Comparison of ENCODE assay signal across 8 cellular contexts in genomic region chr5:83076742-83077661, GRCh38. TPM values are rescaled to one million over a fixed set of nuclear protein-coding genes. Genes with fewer than 3 reads are reported as not detected.
DNase-seq lines count a peak whose midpoint lies in the region; ATAC-seq, FAIRE-seq and TF ChIP-seq lines count a peak whose summit lies in the region.

A gene with protein sequence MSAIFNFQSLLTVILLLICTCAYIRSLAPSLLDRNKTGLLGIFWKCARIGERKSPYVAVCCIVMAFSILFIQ (minus strand): TSS chr5:83077394. CDS start chr5:83077323, 71 bp downstream.
TSS of gene XRCC4 (plus strand) at chr5:83077547. CDS start at chr5:83104920, 27,373 bp downstream.

- H4K8ac ChIP-seq in trophoblast cell (ENCODE audit: low read depth, low read length), result peak within 1 kb of the TSS; percentile 100

- CTCF ChIA-PET in T-cell (lab: Charles Lee), result interaction anchor here in 1 of 2 donors (0.7 kb wide), 1 partner anchor 9 kb away, joined by 3 read pairs; no protein-coding TSS in a partner anchor

- TF ChIP-seq POLR2A in GM12891 (IDR thresholded peaks at IDR 0.05; ENCODE audit: low read depth, low read length) (peak; percentile 95), transverse colon (IDR thresholded peaks at IDR 0.05) (peak; percentile 88)

- H2BK120ac ChIP-seq in trophoblast cell (ENCODE audit: insufficient read depth, low read length, poor library complexity), result peak within 1 kb of the TSS; percentile 93

- peak within 1 kb of the TSS; percentile 99 for H2AFZ ChIP-seq in trophoblast cell (ENCODE audit: insufficient read depth, low read length, poor library complexity)

- H3K4me1 ChIP-seq in trophoblast cell (ENCODE audit: control insufficient read depth in 1 of 2, insufficient read depth in 2 of 2, low read length in 2 of 2) (no peaks in the 10 kb centered on the region), transverse colon (peaks cover 3 to 24% (median 13%) of the 10 kb centered on the region in 4 donors)

- H3K27me3 Mint-ChIP-seq in T-cell, result no peaks in the 10 kb centered on the region

- H2BK12ac ChIP-seq in trophoblast cell (ENCODE audit: low read length), result peak within 1 kb of the TSS; percentile 30

- peak within 1 kb of the TSS; percentile 100 for H4K12ac ChIP-seq in trophoblast cell (ENCODE audit: low read depth, low read length)

- H3K9me3 Mint-ChIP-seq in T-cell, result no peaks in the 10 kb centered on the region

- H4K91ac ChIP-seq in trophoblast cell (ENCODE audit: low read depth, low read length), result peak within 1 kb of the TSS; percentile 99

- H2BK5ac ChIP-seq in trophoblast cell (ENCODE audit: low read depth, low read length, poor library complexity), result peak within 1 kb of the TSS; percentile 97

- peaks cover 13% of the 10 kb centered on the region for H3K79me2 ChIP-seq in trophoblast cell (ENCODE audit: control insufficient read depth, insufficient read depth, low read length, poor library complexity)

- H3K14ac ChIP-seq in trophoblast cell (ENCODE audit: low read length), result peak within 1 kb of the TSS; percentile 99

- peak within 1 kb of the TSS; percentile 96 for H3K27ac Mint-ChIP-seq in T-cell

- peak within 1 kb of the TSS; percentile 94 for H3K9ac ChIP-seq in trophoblast cell (ENCODE audit: low read length)

- peak within 1 kb of the TSS; percentile 98 for H2AK5ac ChIP-seq in trophoblast cell (ENCODE audit: low read length)

- POLR2A ChIA-PET in T-cell (lab: Charles Lee), result interaction anchor here (0.5 to 1.3 kb wide), 5 partner anchors 11 to 194 kb away, joined by 3 to 14 read pairs (median 4); no protein-coding TSS in a partner anchor

- DNase-seq in GM12891 (ENCODE audit: insufficient read length, low spot score), result peak; percentile 57
- peak; percentile 98 for DNase-seq in NCI-H1436 treated with DMSO at 0.1 percent for 48 hours (lab: John Stamatoyannopoulos, UW)
- DNase-seq in T-cell, result peak; percentile 79 to 96 (median 92)
- DNase-seq in cardiac septum (ENCODE audit: low spot score), result peak; percentile 98
- peak; percentile 98 to 99 for DNase-seq in trophoblast cell
- peak; percentile 97 for DNase-seq in transverse colon

- peak; percentile 99 for FAIRE-seq in GM12891 (lab: Jason Lieb, UNC)

- H3K79me1 ChIP-seq in trophoblast cell (ENCODE audit: low read length), result peaks cover 9% of the 10 kb centered on the region

- no peaks in the 10 kb centered on the region for H3K27me3 ChIP-seq in trophoblast cell (ENCODE audit: insufficient read depth, low read length)
- no peaks in the 10 kb centered on the region for H3K27me3 ChIP-seq in transverse colon

- ATAC-seq in HG02840 (IDR thresholded peaks at IDR 0.05; ENCODE audit: low FRiP score, unreplicated experiment) (peak; percentile 98), T-cell (replicated peaks in 1 of 4) (peak; percentile 99)

- H3K36me3 Mint-ChIP-seq in T-cell, result peaks cover 20% of the 10 kb centered on the region

- peak within 1 kb of the TSS; percentile 100 for H3K4ac ChIP-seq in trophoblast cell (ENCODE audit: low read depth, low read length)

- H3K4me1 Mint-ChIP-seq in T-cell, result peaks cover 56 to 64% (median 61%) of the 10 kb centered on the region in 3 donors

- 0 to 1% (median 0%) methylated on average over 44 of the region's 44 CpGs for WGBS in adipose tissue, 3 donors
- WGBS in trophoblast cell (ENCODE audit: extremely low coverage, insufficient coverage, insufficient read length), result no CpG with 5 or more reads among the region's 44 CpGs
- WGBS in transverse colon (ENCODE audit: low coverage in 1 of 2), 2 donors, result 0 to 1% methylated on average over 16 to 44 of the region's 44 CpGs

- no peak for TF ChIP-seq EP300 in transverse colon (IDR thresholded peaks at IDR 0.05; ENCODE audit: low read depth)

- no peak within 1 kb of the TSS for H3K23ac ChIP-seq in trophoblast cell (ENCODE audit: low read length)

- H3K4me2 ChIP-seq in trophoblast cell (ENCODE audit: low read length), result peak within 1 kb of the TSS; percentile 97

- peak within 1 kb of the TSS; percentile 91 for H3K4me3 ChIP-seq in trophoblast cell (ENCODE audit: low read depth, low read length)
- H3K4me3 ChIP-seq in transverse colon, result peak within 1 kb of the TSS; percentile 72 to 89 (median 88)

- no peak for TF ChIP-seq CTCF in transverse colon (IDR thresholded peaks at IDR 0.05)

- peak within 1 kb of the TSS; percentile 57 for H3K27ac ChIP-seq in adipose tissue (ENCODE audit: low read depth, low read length)
- peak within 1 kb of the TSS; percentile 47 for H3K27ac ChIP-seq in trophoblast cell (ENCODE audit: low read depth, low read length)
- peak within 1 kb of the TSS; percentile 84 to 93 (median 91) for H3K27ac ChIP-seq in transverse colon

- H3K18ac ChIP-seq in trophoblast cell (ENCODE audit: low read length), result peak within 1 kb of the TSS; percentile 99

- in situ Hi-C loops in transverse colon (cut with MboI; ENCODE audit: low pct_ligation_motif_present in 1 of 4, low pct_unique_long_range_greater_than_20kb in 1 of 4, low sequenced_read_pairs in 3 of 4), result no loop called here

- H3K36me3 ChIP-seq in trophoblast cell (ENCODE audit: control insufficient read depth in 1 of 2, insufficient read depth in 2 of 2, low read length in 2 of 2) (no peaks in the 10 kb centered on the region), transverse colon (no peaks in the 10 kb centered on the region)

- intact Hi-C loops in cardiac septum (cut with DNase I), result no loop called here
- intact Hi-C loops in transverse colon (cut with DNase I; ENCODE audit: low total_unique reads), result no loop called here

- H3K4me3 Mint-ChIP-seq in T-cell, result peak within 1 kb of the TSS; percentile 95 to 98 (median 97)

- no peaks in the 10 kb centered on the region for H3K9me3 ChIP-seq in trophoblast cell (ENCODE audit: insufficient read depth, low read depth, low read length)
- H3K9me3 ChIP-seq in transverse colon, result no peaks in the 10 kb centered on the region

TF ChIP-seq in GM12891, 5 proteins besides CTCF, POLR2A, EP300 and RAD21:
- TF ChIP-seq POU2F2 (IDR thresholded peaks at IDR 0.05; ENCODE audit: low read depth, low read length) (peak; percentile 70), PAX5 (IDR thresholded peaks at IDR 0.05; ENCODE audit: insufficient read depth, low read length, severe bottlenecking) (no peak), SPI1 (IDR thresholded peaks at IDR 0.05; ENCODE audit: low read depth, low read length) (no peak), TAF1 (IDR thresholded peaks at IDR 0.05; ENCODE audit: low read depth, low read length) (peak; percentile 83), POLR2AphosphoS5 (IDR thresholded peaks at IDR 0.05; ENCODE audit: low read depth, low read length) (peak; percentile 96)

RNA-seq across cellular contexts. Expression of the first gene that starts in this region (rescaled TPM):
- 32.2 TPM for polyA plus RNA-seq in GM12891 (2012; ENCODE audit: low read depth, missing spikeins)
- total RNA-seq in T-cell (10 to 100 TPM; 36.5 to 44.8 (median 41.7) TPM), cardiac septum (48.5 TPM), transverse colon (10 to 100 TPM in 3 of 4 donors, 1 to 10 TPM in 1; 7.0 to 42.9 (median 32.4) TPM)
- 10 to 100 TPM; 19.3 to 57.1 (median 41.4) TPM for polyA plus RNA-seq in adipose tissue
- polyA plus RNA-seq in trophoblast cell (2013), result 122 and 124 TPM in 2 replicates

RNA-seq across cellular contexts. Expression of gene XRCC4, which starts in this region (rescaled TPM):
- polyA plus RNA-seq in GM12891 (2012; ENCODE audit: low read depth, missing spikeins), result 15.7 TPM
- 1 to 10 TPM; 3.5 to 5.1 (median 4.2) TPM for total RNA-seq in T-cell
- polyA plus RNA-seq in adipose tissue, result 1 to 10 TPM; 2.7 to 6.9 (median 5.5) TPM
- total RNA-seq in cardiac septum, result 28.8 TPM
- 15.4 and 16.3 TPM in 2 replicates for polyA plus RNA-seq in trophoblast cell (2013)
- total RNA-seq in transverse colon, result 1 to 10 TPM in 2 of 4 donors, under 1 TPM in 1, not detected in 1; 0.60 to 8.1 (median 7.3) TPM

Comparison
In these comparisons a context has a peak if more than half of its experiments do, and no peak if none do; other contexts are left out.
1. Peak in every context shown above with its lines: DNase-seq, ATAC-seq, H3K4me3 ChIP-seq and H3K27ac ChIP-seq.